In genomic region chr19:40305403-40305802, GRCh38 we compare ENCODE assay signal across 7 cellular contexts. TPM values are rescaled to one million over a fixed set of nuclear protein-coding genes. Genes with fewer than 3 reads are reported as not detected.
DNase-seq lines count a peak whose midpoint lies in the region; ATAC-seq, FAIRE-seq and TF ChIP-seq lines count a peak whose summit lies in the region.

No MANE protein-coding gene starts in this region.

- TF ChIP-seq RAD21 in GM12878 (IDR thresholded peaks at IDR 0.05; ENCODE audit: insufficient read depth, low read depth, low read length): peak; percentile 95

- SMC1A ChIA-PET in GM12878 (lab: Charles Lee; ENCODE audit: uncharacterized antibody, unreplicated experiment): interaction anchor here (0.6 to 2.6 kb wide), 34 partner anchors 9 to 330 kb away, joined by 3 to 24 read pairs (median 3); partner anchors contain the start of genes BLVRB and SERTAD3

- TF ChIP-seq CTCF in GM12878 (IDR thresholded peaks at IDR 0.05 in 2 of 3, conservative IDR thresholded peaks at IDR 0.05 in 1 of 3; ENCODE audit: control insufficient read depth in 2 of 3, extremely low read depth in 1 of 3, insufficient read depth in 1 of 3, low read depth in 3 of 3, low read length in 3 of 3): peak; percentile 59 to 83 (median 77); a peak in 5 of 6 replicates

- no peaks in the 10 kb centered on the region for H3K9me3 ChIP-seq in GM12878 (replicated peaks; ENCODE audit: control insufficient read depth, insufficient read depth, low read length)

- 5% methylated on average over 5 of the region's 5 CpGs for WGBS in GM12878 (ENCODE audit: insufficient coverage, insufficient replicate concordance, low lambda C conversion rate, missing lambda C conversion rate)

- FAIRE-seq in GM12892 (lab: Jason Lieb, UNC) (peak; percentile 78), TTC549 (lab: Jason Lieb, UNC) (peak; percentile 94), GM12878 (lab: Jason Lieb, UNC) (peak; percentile 78)

- no peaks in the 10 kb centered on the region for H3K4me1 ChIP-seq in GM12878 (ENCODE audit: control insufficient read depth, insufficient read depth, low read length)

- no TSS peak for BruUV-seq in GM12878 (replicated peaks; lab: Mats Ljungman, UMichigan)

- POLR2A ChIA-PET in GM12878 (lab: Charles Lee): interaction anchor here (0.8 to 1.4 kb wide), 3 partner anchors 115 to 159 kb away, joined by 3 to 5 read pairs (median 4); no protein-coding TSS in a partner anchor

- peak; percentile 87 for ATAC-seq in GM12878
- no peak for ATAC-seq in HG03432 (IDR thresholded peaks at IDR 0.05; ENCODE audit: unreplicated experiment)

- in situ Hi-C loops in GM12878 (cut with MboI): loop anchor here (10.0 kb wide), 1 partner anchor 299 kb away; the partner anchor contains the start of gene LTBP4

- no peaks in the 10 kb centered on the region for H3K79me2 ChIP-seq in GM12878 (ENCODE audit: control insufficient read depth, insufficient read depth, low read length)

- H3K27ac ChIP-seq in GM12878 (ENCODE audit: control insufficient read depth, insufficient read depth): no peak overlapping the region

- H3K4me2 ChIP-seq in GM12878 (ENCODE audit: control insufficient read depth, insufficient read depth): no peak overlapping the region

- TF ChIP-seq POLR2A in GM12892 (IDR thresholded peaks at IDR 0.05; ENCODE audit: low read depth, low read length): no peak
- no peak for TF ChIP-seq POLR2A in GM12878 (IDR thresholded peaks at IDR 0.05; ENCODE audit: low read depth, low read length)

- no peak overlapping the region; the same call in 1 of the 2 replicates for H2AFZ ChIP-seq in GM12878 (ENCODE audit: control insufficient read depth, low read depth, low read length)

- TF ChIP-seq EP300 in GM12878 (IDR thresholded peaks at IDR 0.05; ENCODE audit: borderline replicate concordance in 1 of 2, control insufficient read depth in 1 of 2, low read depth in 2 of 2, low read length in 2 of 2): no peak

- H3K9ac ChIP-seq in GM12878 (ENCODE audit: control insufficient read depth, insufficient read depth, low read length): no peak overlapping the region

- RAD21 ChIA-PET in GM12878 (lab: Charles Lee; ENCODE audit: unreplicated experiment): interaction anchor here (0.6 to 2.5 kb wide), 37 partner anchors 8 to 356 kb away, joined by 3 to 28 read pairs (median 4); partner anchors contain the start of genes AKT2, BLVRB, SERTAD1 and SERTAD3

- no peak overlapping the region for H3K4me3 ChIP-seq in GM12878

- intact Hi-C loops in GM12878 (cut with micrococcal nuclease; ENCODE audit: unreplicated experiment): loop anchor here (1.0 to 5.0 kb wide), 4 partner anchors 139 to 293 kb away; partner anchors contain the start of gene SERTAD3

- peak; percentile 73 for DNase-seq in GM12892 (ENCODE audit: insufficient read length)
- DNase-seq in NCI-H2107 (lab: John Stamatoyannopoulos, UW): peak; percentile 20
- DNase-seq in GM12878 (ENCODE audit: low read depth, low spot score): peak; percentile 38
- peak; percentile 89 for DNase-seq in inferior parietal cortex (ENCODE audit: extremely low spot score)
- DNase-seq in stimulated activated CD4-positive, alpha-beta T cell treated with anti-CD3 and anti-CD28 coated beads, Interleukin-15, amount 100 ng/mL, for 24 hours: peak; percentile 84

- CTCF ChIA-PET in GM12878 (lab: Yijun Ruan, JAX): interaction anchor here (0.6 to 3.0 kb wide), 60 partner anchors 9 to 333 kb away, joined by 3 to 31 read pairs (median 5); partner anchors contain the start of genes BLVRB, C19orf47, LTBP4 and PLD3

- H4K20me1 ChIP-seq in GM12878 (ENCODE audit: control insufficient read depth, insufficient read depth): no peaks in the 10 kb centered on the region

- H3K27me3 ChIP-seq in GM12878 (replicated peaks in 1 of 2; ENCODE audit: control insufficient read depth in 2 of 2, insufficient read depth in 2 of 2, low read length in 1 of 2): no peaks in the 10 kb centered on the region

- no peaks in the 10 kb centered on the region for H3K36me3 ChIP-seq in GM12878 (ENCODE audit: control insufficient read depth in 2 of 2, insufficient read depth in 2 of 2, low read length in 1 of 2)

TF ChIP-seq in GM12878, 131 proteins besides CTCF, POLR2A, EP300 and RAD21 (continues in another document):
- TF ChIP-seq CREB1 (IDR thresholded peaks at IDR 0.05; ENCODE audit: low read depth): no peak

RNA-seq across cellular contexts. Expression of gene AKT2, which starts 20.3 kb away (rescaled TPM):
- polyA plus RNA-seq in GM12892 (2012; ENCODE audit: missing spikeins): 78.2 TPM
- total RNA-seq in GM12878 (2013; cell fraction: nucleolus; rRNA removed): 225 and 245 TPM in 2 replicates
- total RNA-seq in GM12878 (2014; rRNA removed) (65.3 and 69.4 TPM in 2 replicates), GM12878 (2014; rRNA removed; fragmentation: Illumina TruSeq; extraction: Trizol) (69.1 and 73.6 TPM in 2 replicates), GM12878 (2021) (154 and 158 TPM in 2 replicates)
- polyA plus RNA-seq in GM12878 (2011; ENCODE audit: low read depth): 28.0 TPM
- polyA plus RNA-seq in GM12878 (2011; rRNA removed) (88.6 and 185 TPM in 2 replicates), GM12878 (2014; fragmentation: Illumina TruSeq; extraction: Trizol) (67.5 and 136 TPM in 2 replicates), GM12878 (2014; fragmentation: Nextera tagmentation; extraction: Ambion mirVana) (1 to 10 TPM; 1.0 to 2.5 TPM), GM12878 (2014; rRNA removed) (128 and 161 TPM in 2 replicates), GM12878 (2016; fragmentation: Nextera tagmentation; extraction: Ambion mirVana) (10 to 100 TPM; 34.6 to 37.4 TPM)
- polyA plus RNA-seq in GM12878 (2011; cell fraction: cytosol; rRNA removed): 170 and 190 TPM in 2 replicates
- polyA plus RNA-seq in GM12878 (2011; cell fraction: nucleus; rRNA removed): 414 and 491 TPM in 2 replicates
- polyA plus RNA-seq in GM12878 (2012): 90.9 and 106 TPM in 2 replicates
- polyA minus RNA-seq in GM12878 (2011; rRNA and poly(A)+ RNA removed): 86.9 and 127 TPM in 2 replicates
- polyA minus RNA-seq in GM12878 (2011; cell fraction: cytosol; rRNA and poly(A)+ RNA removed): 49.3 and 54.7 TPM in 2 replicates
- polyA minus RNA-seq in GM12878 (2011; cell fraction: nucleus; rRNA and poly(A)+ RNA removed): 56.0 and 75.0 TPM in 2 replicates

RNA-seq across cellular contexts. Expression of gene C19orf47, which starts 42.8 kb away (rescaled TPM):
- polyA plus RNA-seq in GM12892 (2012; ENCODE audit: missing spikeins): 13.0 TPM
- 10.6 and 12.4 TPM in 2 replicates for total RNA-seq in GM12878 (2013; cell fraction: nucleolus; rRNA removed)
- 16.1 and 19.9 TPM in 2 replicates for total RNA-seq in GM12878 (2014; rRNA removed)
- 5.2 and 6.6 TPM in 2 replicates for total RNA-seq in GM12878 (2014; rRNA removed; fragmentation: Illumina TruSeq; extraction: Trizol)
- total RNA-seq in GM12878 (2021): 29.1 and 30.7 TPM in 2 replicates
- 5.5 TPM for polyA plus RNA-seq in GM12878 (2011; ENCODE audit: low read depth)
- 8.4 and 20.4 TPM in 2 replicates for polyA plus RNA-seq in GM12878 (2011; rRNA removed)
- 17.3 and 21.1 TPM in 2 replicates for polyA plus RNA-seq in GM12878 (2011; cell fraction: cytosol; rRNA removed)
- polyA plus RNA-seq in GM12878 (2011; cell fraction: nucleus; rRNA removed): 18.4 and 23.6 TPM in 2 replicates
- 11.0 and 11.5 TPM in 2 replicates for polyA plus RNA-seq in GM12878 (2012)
- 4.5 and 14.4 TPM in 2 replicates for polyA plus RNA-seq in GM12878 (2014; fragmentation: Illumina TruSeq; extraction: Trizol)
- 1 to 10 TPM in 1 of 2 experiments, under 1 TPM in 1; 0.11 to 2.0 TPM for polyA plus RNA-seq in GM12878 (2014; fragmentation: Nextera tagmentation; extraction: Ambion mirVana)
- polyA plus RNA-seq in GM12878 (2014; rRNA removed): 25.1 and 31.8 TPM in 2 replicates
- 10 to 100 TPM; 25.0 to 26.6 TPM for polyA plus RNA-seq in GM12878 (2016; fragmentation: Nextera tagmentation; extraction: Ambion mirVana)
- polyA minus RNA-seq in GM12878 (2011; rRNA and poly(A)+ RNA removed): 25.5 and 38.3 TPM in 2 replicates
- 6.5 and 16.3 TPM in 2 replicates for polyA minus RNA-seq in GM12878 (2011; cell fraction: cytosol; rRNA and poly(A)+ RNA removed)
- polyA minus RNA-seq in GM12878 (2011; cell fraction: nucleus; rRNA and poly(A)+ RNA removed): 5.4 and 12.1 TPM in 2 replicates

RNA-seq across cellular contexts. Expression of gene PLD3, which starts 43.1 kb away (rescaled TPM):
- polyA plus RNA-seq in GM12892 (2012; ENCODE audit: missing spikeins): 42.7 TPM
- total RNA-seq in GM12878 (2013; cell fraction: nucleolus; rRNA removed): 96.7 and 106 TPM in 2 replicates
- 111 and 134 TPM in 2 replicates for total RNA-seq in GM12878 (2014; rRNA removed)
- total RNA-seq in GM12878 (2014; rRNA removed; fragmentation: Illumina TruSeq; extraction: Trizol): 37.3 and 40.1 TPM in 2 replicates
- 113 and 118 TPM in 2 replicates for total RNA-seq in GM12878 (2021)
- 52.4 TPM for polyA plus RNA-seq in GM12878 (2011; ENCODE audit: low read depth)
- 15.4 and 36.4 TPM in 2 replicates for polyA plus RNA-seq in GM12878 (2011; rRNA removed)
- polyA plus RNA-seq in GM12878 (2011; cell fraction: cytosol; rRNA removed): 40.7 and 44.1 TPM in 2 replicates
- 40.0 and 46.3 TPM in 2 replicates for polyA plus RNA-seq in GM12878 (2011; cell fraction: nucleus; rRNA removed)
- polyA plus RNA-seq in GM12878 (2012): 104 and 139 TPM in 2 replicates
- polyA plus RNA-seq in GM12878 (2014; fragmentation: Illumina TruSeq; extraction: Trizol): 11.5 and 47.7 TPM in 2 replicates
- polyA plus RNA-seq in GM12878 (2014; fragmentation: Nextera tagmentation; extraction: Ambion mirVana): 1 to 10 TPM; 1.3 to 2.2 TPM
- 97.7 and 112 TPM in 2 replicates for polyA plus RNA-seq in GM12878 (2014; rRNA removed)
- 100 to 1,000 TPM in 1 of 2 experiments, 10 to 100 TPM in 1; 99.6 to 110 TPM for polyA plus RNA-seq in GM12878 (2016; fragmentation: Nextera tagmentation; extraction: Ambion mirVana)
- polyA minus RNA-seq in GM12878 (2011; rRNA and poly(A)+ RNA removed): 20.5 and 35.5 TPM in 2 replicates
- 17.6 and 30.8 TPM in 2 replicates for polyA minus RNA-seq in GM12878 (2011; cell fraction: cytosol; rRNA and poly(A)+ RNA removed)
- 8.0 and 19.7 TPM in 2 replicates for polyA minus RNA-seq in GM12878 (2011; cell fraction: nucleus; rRNA and poly(A)+ RNA removed)

Comparison
In these comparisons a context has a peak if more than half of its experiments do, and no peak if none do; other contexts are left out.
1. DNase-seq: peak in every context shown above with its lines; median percentile 89 in inferior parietal cortex; 84 in stimulated activated CD4-positive, alpha-beta T cell treated with anti-CD3 and anti-CD28 coated beads, Interleukin-15, amount 100 ng/mL, for 24 hours; 73 in GM12892; 38 in GM12878; 20 in NCI-H2107.